In the genomic region with DNA sequence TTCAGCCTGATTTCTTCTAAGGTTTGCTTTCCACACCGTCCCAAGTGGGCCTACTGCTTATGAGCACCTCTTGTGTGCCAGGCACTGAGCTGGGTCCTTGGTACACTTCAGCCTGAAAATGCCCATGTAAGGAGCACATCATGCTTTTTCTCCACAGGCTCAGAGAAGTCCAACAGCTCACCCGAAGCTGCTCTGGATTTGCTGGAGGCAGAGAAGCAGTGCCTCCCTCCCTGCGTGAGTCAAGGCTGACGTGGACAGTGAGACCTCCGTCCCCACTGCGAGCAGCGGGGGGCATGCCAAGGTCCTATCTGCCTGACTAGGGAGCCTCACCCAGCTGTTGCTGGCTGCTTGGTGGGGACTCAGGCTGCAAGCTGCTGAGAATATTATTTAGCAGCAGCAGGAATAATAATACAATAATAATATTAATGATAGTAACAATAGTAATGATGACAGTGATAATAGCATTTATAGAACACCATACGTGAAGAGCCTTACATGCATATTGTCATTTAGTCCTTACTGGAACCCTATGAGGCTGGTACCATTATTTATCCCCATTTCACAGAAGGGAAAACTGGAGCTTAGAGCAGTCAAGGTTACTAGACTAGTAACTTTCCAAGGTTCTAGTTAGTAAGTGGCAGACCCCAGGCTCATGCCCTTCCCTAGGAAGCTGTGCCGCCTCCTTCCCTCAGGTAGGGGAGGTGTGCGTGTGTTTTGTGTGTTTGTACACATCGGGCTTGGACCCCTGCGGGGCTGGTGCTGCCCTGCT, we compare ENCODE assay signal across 1 cellular context.
TF ChIP-seq lines count a peak whose summit lies in the region.

No MANE protein-coding gene starts in this region.

TF ChIP-seq in K562, 482 proteins besides CTCF, POLR2A, EP300 and RAD21:
- TF ChIP-seq GTF2B (IDR thresholded peaks at IDR 0.05; ENCODE audit: extremely low read depth, insufficient read length) (no peak), BCOR (IDR thresholded peaks at IDR 0.05) (0 out of 2 replicates have a peak, but pooled peaks have one; percentile 62), ZNF224 (CRISPR knock-in tag; IDR thresholded peaks at IDR 0.05) (no peak), JUND (IDR thresholded peaks at IDR 0.05; ENCODE audit: borderline replicate concordance, low read depth, low read length) (no peak), JUND (tag; IDR thresholded peaks at IDR 0.05; ENCODE audit: borderline replicate concordance, low read depth, low read length) (no peak), RBM25 (IDR thresholded peaks at IDR 0.05; ENCODE audit: low read depth, low read length, severe bottlenecking) (peak; percentile 86), CREB1 (IDR thresholded peaks at IDR 0.05) (no peak), CREB1 (CRISPR knock-in tag; IDR thresholded peaks at IDR 0.05) (0 out of 2 replicates have a peak, but pooled peaks have one; percentile 10), MBD1 (CRISPR knock-in tag; IDR thresholded peaks at IDR 0.05) (no peak), KLF1 (tag; IDR thresholded peaks at IDR 0.05) (no peak), ZC3H8 (IDR thresholded peaks at IDR 0.05) (no peak), GABPB1 (CRISPR knock-in tag; IDR thresholded peaks at IDR 0.05) (0 out of 2 replicates have a peak, but pooled peaks have one; percentile 0), ZNF764 (CRISPR knock-in tag; IDR thresholded peaks at IDR 0.05; ENCODE audit: low read depth) (no peak), ZNF699 (CRISPR knock-in tag; IDR thresholded peaks at IDR 0.05; ENCODE audit: insufficient replicate concordance) (no peak), ZBTB17 (CRISPR knock-in tag; IDR thresholded peaks at IDR 0.05) (no peak), JUNB (CRISPR knock-in tag; conservative IDR thresholded peaks at IDR 0.05) (no peak), HMBOX1 (IDR thresholded peaks at IDR 0.05) (peak; percentile 76), GATA2 (CRISPR knock-in tag; IDR thresholded peaks at IDR 0.05) (no peak), COPS2 (conservative IDR thresholded peaks at IDR 0.05) (no peak), CBFA2T3 (IDR thresholded peaks at IDR 0.05) (0 out of 2 replicates have a peak, but pooled peaks have one; percentile 23), GABPA (tag; conservative IDR thresholded peaks at IDR 0.05; ENCODE audit: low read depth) (no peak), SMC3 (conservative IDR thresholded peaks at IDR 0.05; ENCODE audit: insufficient read depth, low read depth, low read length) (no peak), ARNT (IDR thresholded peaks at IDR 0.05) (no peak), ZNF431 (CRISPR knock-in tag; IDR thresholded peaks at IDR 0.05) (no peak), ZNF77 (CRISPR knock-in tag; IDR thresholded peaks at IDR 0.05) (no peak), GTF3C2 (IDR thresholded peaks at IDR 0.05; ENCODE audit: borderline replicate concordance, extremely low read depth, insufficient read length) (no peak), ZNF282 (CRISPR knock-in tag; IDR thresholded peaks at IDR 0.05) (no peak)
- TF ChIP-seq, protein P1, sequence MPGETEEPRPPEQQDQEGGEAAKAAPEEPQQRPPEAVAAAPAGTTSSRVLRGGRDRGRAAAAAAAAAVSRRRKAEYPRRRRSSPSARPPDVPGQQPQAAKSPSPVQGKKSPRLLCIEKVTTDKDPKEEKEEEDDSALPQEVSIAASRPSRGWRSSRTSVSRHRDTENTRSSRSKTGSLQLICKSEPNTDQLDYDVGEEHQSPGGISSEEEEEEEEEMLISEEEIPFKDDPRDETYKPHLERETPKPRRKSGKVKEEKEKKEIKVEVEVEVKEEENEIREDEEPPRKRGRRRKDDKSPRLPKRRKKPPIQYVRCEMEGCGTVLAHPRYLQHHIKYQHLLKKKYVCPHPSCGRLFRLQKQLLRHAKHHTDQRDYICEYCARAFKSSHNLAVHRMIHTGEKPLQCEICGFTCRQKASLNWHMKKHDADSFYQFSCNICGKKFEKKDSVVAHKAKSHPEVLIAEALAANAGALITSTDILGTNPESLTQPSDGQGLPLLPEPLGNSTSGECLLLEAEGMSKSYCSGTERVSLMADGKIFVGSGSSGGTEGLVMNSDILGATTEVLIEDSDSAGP (CRISPR knock-in tag; IDR thresholded peaks at IDR 0.05), result no peak
- TF ChIP-seq, protein P2, sequence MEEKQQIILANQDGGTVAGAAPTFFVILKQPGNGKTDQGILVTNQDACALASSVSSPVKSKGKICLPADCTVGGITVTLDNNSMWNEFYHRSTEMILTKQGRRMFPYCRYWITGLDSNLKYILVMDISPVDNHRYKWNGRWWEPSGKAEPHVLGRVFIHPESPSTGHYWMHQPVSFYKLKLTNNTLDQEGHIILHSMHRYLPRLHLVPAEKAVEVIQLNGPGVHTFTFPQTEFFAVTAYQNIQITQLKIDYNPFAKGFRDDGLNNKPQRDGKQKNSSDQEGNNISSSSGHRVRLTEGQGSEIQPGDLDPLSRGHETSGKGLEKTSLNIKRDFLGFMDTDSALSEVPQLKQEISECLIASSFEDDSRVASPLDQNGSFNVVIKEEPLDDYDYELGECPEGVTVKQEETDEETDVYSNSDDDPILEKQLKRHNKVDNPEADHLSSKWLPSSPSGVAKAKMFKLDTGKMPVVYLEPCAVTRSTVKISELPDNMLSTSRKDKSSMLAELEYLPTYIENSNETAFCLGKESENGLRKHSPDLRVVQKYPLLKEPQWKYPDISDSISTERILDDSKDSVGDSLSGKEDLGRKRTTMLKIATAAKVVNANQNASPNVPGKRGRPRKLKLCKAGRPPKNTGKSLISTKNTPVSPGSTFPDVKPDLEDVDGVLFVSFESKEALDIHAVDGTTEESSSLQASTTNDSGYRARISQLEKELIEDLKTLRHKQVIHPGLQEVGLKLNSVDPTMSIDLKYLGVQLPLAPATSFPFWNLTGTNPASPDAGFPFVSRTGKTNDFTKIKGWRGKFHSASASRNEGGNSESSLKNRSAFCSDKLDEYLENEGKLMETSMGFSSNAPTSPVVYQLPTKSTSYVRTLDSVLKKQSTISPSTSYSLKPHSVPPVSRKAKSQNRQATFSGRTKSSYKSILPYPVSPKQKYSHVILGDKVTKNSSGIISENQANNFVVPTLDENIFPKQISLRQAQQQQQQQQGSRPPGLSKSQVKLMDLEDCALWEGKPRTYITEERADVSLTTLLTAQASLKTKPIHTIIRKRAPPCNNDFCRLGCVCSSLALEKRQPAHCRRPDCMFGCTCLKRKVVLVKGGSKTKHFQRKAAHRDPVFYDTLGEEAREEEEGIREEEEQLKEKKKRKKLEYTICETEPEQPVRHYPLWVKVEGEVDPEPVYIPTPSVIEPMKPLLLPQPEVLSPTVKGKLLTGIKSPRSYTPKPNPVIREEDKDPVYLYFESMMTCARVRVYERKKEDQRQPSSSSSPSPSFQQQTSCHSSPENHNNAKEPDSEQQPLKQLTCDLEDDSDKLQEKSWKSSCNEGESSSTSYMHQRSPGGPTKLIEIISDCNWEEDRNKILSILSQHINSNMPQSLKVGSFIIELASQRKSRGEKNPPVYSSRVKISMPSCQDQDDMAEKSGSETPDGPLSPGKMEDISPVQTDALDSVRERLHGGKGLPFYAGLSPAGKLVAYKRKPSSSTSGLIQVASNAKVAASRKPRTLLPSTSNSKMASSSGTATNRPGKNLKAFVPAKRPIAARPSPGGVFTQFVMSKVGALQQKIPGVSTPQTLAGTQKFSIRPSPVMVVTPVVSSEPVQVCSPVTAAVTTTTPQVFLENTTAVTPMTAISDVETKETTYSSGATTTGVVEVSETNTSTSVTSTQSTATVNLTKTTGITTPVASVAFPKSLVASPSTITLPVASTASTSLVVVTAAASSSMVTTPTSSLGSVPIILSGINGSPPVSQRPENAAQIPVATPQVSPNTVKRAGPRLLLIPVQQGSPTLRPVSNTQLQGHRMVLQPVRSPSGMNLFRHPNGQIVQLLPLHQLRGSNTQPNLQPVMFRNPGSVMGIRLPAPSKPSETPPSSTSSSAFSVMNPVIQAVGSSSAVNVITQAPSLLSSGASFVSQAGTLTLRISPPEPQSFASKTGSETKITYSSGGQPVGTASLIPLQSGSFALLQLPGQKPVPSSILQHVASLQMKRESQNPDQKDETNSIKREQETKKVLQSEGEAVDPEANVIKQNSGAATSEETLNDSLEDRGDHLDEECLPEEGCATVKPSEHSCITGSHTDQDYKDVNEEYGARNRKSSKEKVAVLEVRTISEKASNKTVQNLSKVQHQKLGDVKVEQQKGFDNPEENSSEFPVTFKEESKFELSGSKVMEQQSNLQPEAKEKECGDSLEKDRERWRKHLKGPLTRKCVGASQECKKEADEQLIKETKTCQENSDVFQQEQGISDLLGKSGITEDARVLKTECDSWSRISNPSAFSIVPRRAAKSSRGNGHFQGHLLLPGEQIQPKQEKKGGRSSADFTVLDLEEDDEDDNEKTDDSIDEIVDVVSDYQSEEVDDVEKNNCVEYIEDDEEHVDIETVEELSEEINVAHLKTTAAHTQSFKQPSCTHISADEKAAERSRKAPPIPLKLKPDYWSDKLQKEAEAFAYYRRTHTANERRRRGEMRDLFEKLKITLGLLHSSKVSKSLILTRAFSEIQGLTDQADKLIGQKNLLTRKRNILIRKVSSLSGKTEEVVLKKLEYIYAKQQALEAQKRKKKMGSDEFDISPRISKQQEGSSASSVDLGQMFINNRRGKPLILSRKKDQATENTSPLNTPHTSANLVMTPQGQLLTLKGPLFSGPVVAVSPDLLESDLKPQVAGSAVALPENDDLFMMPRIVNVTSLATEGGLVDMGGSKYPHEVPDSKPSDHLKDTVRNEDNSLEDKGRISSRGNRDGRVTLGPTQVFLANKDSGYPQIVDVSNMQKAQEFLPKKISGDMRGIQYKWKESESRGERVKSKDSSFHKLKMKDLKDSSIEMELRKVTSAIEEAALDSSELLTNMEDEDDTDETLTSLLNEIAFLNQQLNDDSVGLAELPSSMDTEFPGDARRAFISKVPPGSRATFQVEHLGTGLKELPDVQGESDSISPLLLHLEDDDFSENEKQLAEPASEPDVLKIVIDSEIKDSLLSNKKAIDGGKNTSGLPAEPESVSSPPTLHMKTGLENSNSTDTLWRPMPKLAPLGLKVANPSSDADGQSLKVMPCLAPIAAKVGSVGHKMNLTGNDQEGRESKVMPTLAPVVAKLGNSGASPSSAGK (IDR thresholded peaks at IDR 0.05), result no peak
